20 cellular contexts compared by ENCODE assay signal in the genomic region with DNA sequence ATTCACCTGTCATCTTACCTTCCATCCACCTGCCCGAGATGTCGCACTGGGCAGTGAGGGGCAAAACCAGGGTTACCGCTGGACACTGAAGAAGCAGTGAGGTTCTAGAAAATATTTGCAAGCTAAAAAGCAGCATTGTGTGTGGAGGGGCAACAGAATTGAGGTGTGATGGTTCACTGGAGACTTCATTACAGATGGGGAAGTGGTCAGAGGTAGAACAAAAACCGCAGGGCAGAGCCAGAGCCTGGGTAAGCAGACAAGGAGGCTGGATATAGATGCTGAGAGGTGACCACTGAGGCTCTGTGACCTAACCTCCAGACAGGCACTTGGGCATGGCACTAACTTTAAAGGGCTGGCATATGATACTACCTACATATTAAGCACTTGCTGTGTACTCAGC.
"Had no signal": no experiment of that assay in that cellular context is flagged by ENCODE, and none has a peak within 500 bp of the region (broad histone marks: within the 10 kb centered on the region; RNA-seq: fewer than 3 reads in every experiment).

No MANE protein-coding gene starts in this region.

- H3K27me3 ChIP-seq: esophagus muscularis mucosa, gastrocnemius medialis, heart right ventricle, right lobe of liver, transverse colon had no signal

- H3K27ac ChIP-seq: epithelial cell of prostate, esophagus muscularis mucosa, gastrocnemius medialis, heart right ventricle, parathyroid adenoma, prostate gland, right lobe of liver, thoracic aorta, transverse colon had no signal

- H3K36me3 ChIP-seq: esophagus muscularis mucosa, gastrocnemius medialis, heart right ventricle, prostate gland, right lobe of liver, thoracic aorta, transverse colon had no signal

- H3K4me1 Mint-ChIP-seq: naive B cell; stimulated activated effector memory CD8-positive, alpha-beta T cell treated with anti-CD3 and anti-CD28 coated beads, Interleukin-12 subunit alpha, Interleukin-12 subunit beta, amount 100 ng/mL, for 72 hours had no signal

- H3K4me1 ChIP-seq: esophagus muscularis mucosa, heart right ventricle, parathyroid adenoma, prostate gland, right lobe of liver, transverse colon had no signal

- H2AFZ ChIP-seq: parathyroid adenoma had no signal

- ATAC-seq: heart right ventricle, right lobe of liver had no signal

- H3K36me3 Mint-ChIP-seq: naive B cell; stimulated activated effector memory CD8-positive, alpha-beta T cell treated with anti-CD3 and anti-CD28 coated beads, Interleukin-12 subunit alpha, Interleukin-12 subunit beta, amount 100 ng/mL, for 72 hours had no signal

- H3K4me3 ChIP-seq: esophagus muscularis mucosa, gastrocnemius medialis, heart right ventricle, prostate gland, right lobe of liver, thoracic aorta, transverse colon had no signal

- DNase-seq: effector memory CD4-positive, alpha-beta T cell; gastrocnemius medialis; heart right ventricle; hypothalamus; kidney glomerular epithelial cell; mesendoderm; naive B cell; occipital lobe; right lobe of liver; stimulated activated CD4-positive, alpha-beta T cell treated with anti-CD3 and anti-CD28 coated beads, Interleukin-4, amount 100 ng/mL, for 1 hour; stimulated activated CD8-positive, alpha-beta memory T cell treated with anti-CD3 and anti-CD28 coated beads, Interleukin-4, amount 100 ng/mL, for 48 hours; stimulated activated naive CD8-positive, alpha-beta T cell treated with anti-CD3 and anti-CD28 coated beads, Interleukin-15, amount 100 ng/mL, for 72 hours; transverse colon had no signal

- H3K4me3 Mint-ChIP-seq: naive B cell; nephron; stimulated activated effector memory CD8-positive, alpha-beta T cell treated with anti-CD3 and anti-CD28 coated beads, Interleukin-12 subunit alpha, Interleukin-12 subunit beta, amount 100 ng/mL, for 72 hours; stimulated activated naive CD8-positive, alpha-beta T cell treated with anti-CD3 and anti-CD28 coated beads, Interleukin-15, amount 100 ng/mL, for 72 hours had no signal

- H3K9me3 ChIP-seq: gastrocnemius medialis, prostate gland, right lobe of liver, thoracic aorta, transverse colon had no signal

- H3K27ac Mint-ChIP-seq: naive B cell; nephron; stimulated activated effector memory CD8-positive, alpha-beta T cell treated with anti-CD3 and anti-CD28 coated beads, Interleukin-12 subunit alpha, Interleukin-12 subunit beta, amount 100 ng/mL, for 72 hours; stimulated activated naive CD8-positive, alpha-beta T cell treated with anti-CD3 and anti-CD28 coated beads, Interleukin-15, amount 100 ng/mL, for 72 hours had no signal

- H3K79me2 ChIP-seq: parathyroid adenoma had no signal

- H3K9ac ChIP-seq: parathyroid adenoma had no signal
